Comparison of ENCODE assay signal across 23 cellular contexts in genomic region chr12:129535351-129535750, GRCh38.
"Had no signal": no experiment of that assay in that cellular context is flagged by ENCODE, and none has a peak within 500 bp of the region (broad histone marks: within the 10 kb centered on the region; RNA-seq: fewer than 3 reads in every experiment).

No MANE protein-coding gene starts in this region.

- H3K4me1 Mint-ChIP-seq: activated CD4-positive, alpha-beta T cell treated with anti-CD3 and anti-CD28 coated beads for 36 hours; activated CD8-positive, alpha-beta memory T cell treated with anti-CD3 and anti-CD28 coated beads, Interleukin-2, amount 10 ng/mL, durations not matched to agents 7 days and 5 days; immature natural killer cell; naive thymus-derived CD4-positive, alpha-beta T cell; WTC11 had no signal

- H3K27me3 ChIP-seq: gastrocnemius medialis, neural progenitor cell, right atrium auricular region, tibial artery had no signal

- H3K4me3 Mint-ChIP-seq: activated CD4-positive, alpha-beta memory T cell treated with anti-CD3 and anti-CD28 coated beads for 36 hours; activated CD4-positive, alpha-beta T cell treated with anti-CD3 and anti-CD28 coated beads for 36 hours; activated CD8-positive, alpha-beta memory T cell treated with anti-CD3 and anti-CD28 coated beads, Interleukin-2, amount 10 ng/mL, durations not matched to agents 7 days and 5 days; activated naive CD8-positive, alpha-beta T cell; effector memory CD8-positive, alpha-beta T cell; immature natural killer cell; neural progenitor cell; WTC11 had no signal

- H3K9me3 Mint-ChIP-seq: immature natural killer cell had no signal

- H3K36me3 ChIP-seq: cardiac muscle cell, gastrocnemius medialis, neural progenitor cell, prostate gland, right atrium auricular region, tibial artery had no signal

- H3K27me3 Mint-ChIP-seq: activated CD4-positive, alpha-beta memory T cell treated with anti-CD3 and anti-CD28 coated beads for 36 hours; activated CD4-positive, alpha-beta T cell treated with anti-CD3 and anti-CD28 coated beads for 36 hours; activated CD8-positive, alpha-beta memory T cell treated with anti-CD3 and anti-CD28 coated beads, Interleukin-2, amount 10 ng/mL, durations not matched to agents 7 days and 5 days; activated naive CD8-positive, alpha-beta T cell; effector memory CD8-positive, alpha-beta T cell; naive thymus-derived CD4-positive, alpha-beta T cell had no signal

- H3K4me3 ChIP-seq: cardiac muscle cell, gastrocnemius medialis, neural progenitor cell, prostate gland, right atrium auricular region, tibial artery had no signal

- H3K36me3 Mint-ChIP-seq: activated CD4-positive, alpha-beta memory T cell treated with anti-CD3 and anti-CD28 coated beads for 36 hours; activated CD8-positive, alpha-beta memory T cell treated with anti-CD3 and anti-CD28 coated beads, Interleukin-2, amount 10 ng/mL, durations not matched to agents 7 days and 5 days; activated naive CD8-positive, alpha-beta T cell; immature natural killer cell; neural progenitor cell had no signal

- DNase-seq: activated CD4-positive, alpha-beta memory T cell treated with anti-CD3 and anti-CD28 coated beads for 36 hours; activated CD4-positive, alpha-beta T cell treated with anti-CD3 and anti-CD28 coated beads for 36 hours; activated CD8-positive, alpha-beta memory T cell treated with anti-CD3 and anti-CD28 coated beads, Interleukin-2, amount 10 ng/mL, durations not matched to agents 7 days and 5 days; amniotic stem cell; dermis blood vessel endothelial cell; effector memory CD8-positive, alpha-beta T cell; gastrocnemius medialis; head of caudate nucleus; immature natural killer cell; kidney glomerular epithelial cell; mesenchymal stem cell; naive thymus-derived CD4-positive, alpha-beta T cell; stimulated activated CD4-positive, alpha-beta T cell treated with anti-CD3 and anti-CD28 coated beads, Interleukin-12 subunit alpha, Interleukin-12 subunit beta, amount 100 ng/mL, for 4 hours; stimulated activated CD4-positive, alpha-beta T cell treated with anti-CD3 and anti-CD28 coated beads, Interleukin-1b, Interleukin-23, amount 100 ng/mL, for 48 hours; stimulated activated naive CD4-positive, alpha-beta T cell treated with Interleukin-2 at 50 U/mL for 16 hours; substantia nigra; tibial artery had no signal

- H3K27ac Mint-ChIP-seq: activated CD4-positive, alpha-beta memory T cell treated with anti-CD3 and anti-CD28 coated beads for 36 hours; activated CD4-positive, alpha-beta T cell treated with anti-CD3 and anti-CD28 coated beads for 36 hours; activated CD8-positive, alpha-beta memory T cell treated with anti-CD3 and anti-CD28 coated beads, Interleukin-2, amount 10 ng/mL, durations not matched to agents 7 days and 5 days; activated naive CD8-positive, alpha-beta T cell; effector memory CD8-positive, alpha-beta T cell; immature natural killer cell; naive thymus-derived CD4-positive, alpha-beta T cell; neural progenitor cell; WTC11 had no signal

- H3K27ac ChIP-seq: cardiac muscle cell, gastrocnemius medialis, neural progenitor cell, prostate gland, right atrium auricular region, tibial artery had no signal

- ATAC-seq: activated CD4-positive, alpha-beta T cell treated with anti-CD3 and anti-CD28 coated beads for 36 hours; activated CD8-positive, alpha-beta memory T cell treated with anti-CD3 and anti-CD28 coated beads, Interleukin-2, amount 10 ng/mL, durations not matched to agents 7 days and 5 days; effector memory CD8-positive, alpha-beta T cell; gastrocnemius medialis; naive thymus-derived CD4-positive, alpha-beta T cell; WTC11 had no signal
